37 cellular contexts compared by ENCODE assay signal in genomic region chr7:1483079-1483478, GRCh38. TPM values are rescaled to one million over a fixed set of nuclear protein-coding genes. Genes with fewer than 3 reads are reported as not detected.
DNase-seq lines count a peak whose midpoint lies in the region; ATAC-seq, FAIRE-seq and TF ChIP-seq lines count a peak whose summit lies in the region.
"Had no signal": no experiment of that assay in that cellular context is flagged by ENCODE, and none has a peak within 500 bp of the region (broad histone marks: within the 10 kb centered on the region; RNA-seq: fewer than 3 reads in every experiment).

No MANE protein-coding gene starts in this region.

- H3K4me1 Mint-ChIP-seq in activated T-cell treated with anti-CD3 and anti-CD28 coated beads, Interleukin-2, amount 50 U/mL, for 4 hours (ENCODE audit: low read depth) = no peaks in the 10 kb centered on the region
- H3K4me1 Mint-ChIP-seq: B cell; CD14-positive monocyte; CD4-positive, CD25-positive, alpha-beta regulatory T cell; CD8-positive, alpha-beta memory T cell had no signal

- H3K9me2 ChIP-seq in SK-N-SH = no peaks in the 10 kb centered on the region

- H3K79me2 ChIP-seq in SK-N-SH (ENCODE audit: insufficient read depth) = no peaks in the 10 kb centered on the region
- no peaks in the 10 kb centered on the region for H3K79me2 ChIP-seq in H1 (ENCODE audit: control insufficient read depth in 1 of 2, insufficient read depth in 2 of 2, low read length in 2 of 2)

- H3K4me3 ChIP-seq in SK-N-SH (ENCODE audit: low read depth in 2 of 2, low read length in 1 of 2) (no peak overlapping the region), H1 (ENCODE audit: extremely low read depth in 1 of 4, insufficient read depth in 2 of 4, low read depth in 3 of 4, low read length in 4 of 4) (no peak overlapping the region), neuronal stem cell (ENCODE audit: low read length in 2 of 2) (no peak overlapping the region)
- H3K4me3 ChIP-seq: A549; BLaER1; BLaER1 treated with 17β-estradiol and CSF1 and Interleukin-3, amounts not matched to agents 10 nM and 100 nM had no signal

- H3K4me3 Mint-ChIP-seq in activated T-cell treated with anti-CD3 and anti-CD28 coated beads, Interleukin-2, amount 50 U/mL, for 4 hours = no peak overlapping the region
- H3K4me3 Mint-ChIP-seq: B cell; CD14-positive monocyte; CD4-positive, alpha-beta memory T cell; CD4-positive, alpha-beta T cell; CD4-positive, CD25-positive, alpha-beta regulatory T cell; CD8-positive, alpha-beta memory T cell; CD8-positive, alpha-beta T cell had no signal

- H2BK5ac ChIP-seq in H1 (ENCODE audit: low read depth, low read length) (no peak overlapping the region), neuronal stem cell (ENCODE audit: low read length) (peak overlapping the region; percentile 29)

- FAIRE-seq in H1 (lab: Jason Lieb, UNC) (no peak), urothelium cell line (lab: Jason Lieb, UNC) (peak; percentile 30)
- FAIRE-seq: A204.1, A549, D721Med had no signal

- H2AFZ ChIP-seq in SK-N-SH (ENCODE audit: low read depth) = no peak overlapping the region
- H2AFZ ChIP-seq in H1 (ENCODE audit: low read length) = no peak overlapping the region
- H2AFZ ChIP-seq in neuronal stem cell (ENCODE audit: low read length) = no peak overlapping the region

- no peaks in the 10 kb centered on the region; the same call in 1 of the 2 replicates for H3K79me1 ChIP-seq in H1 (ENCODE audit: low read depth, low read length)
- H3K79me1 ChIP-seq in neuronal stem cell (ENCODE audit: low read depth, low read length) = peaks cover 6% of the 10 kb centered on the region

- no peak for TF ChIP-seq POLR2A in H1 (IDR thresholded peaks at IDR 0.05; ENCODE audit: control extremely low read depth in 1 of 2, low read depth in 2 of 2, low read length in 2 of 2)

- H3K9me3 Mint-ChIP-seq in activated T-cell treated with anti-CD3 and anti-CD28 coated beads, Interleukin-2, amount 50 U/mL, for 4 hours = no peaks in the 10 kb centered on the region
- H3K9me3 Mint-ChIP-seq: CD4-positive, alpha-beta memory T cell; CD4-positive, alpha-beta T cell; CD4-positive, CD25-positive, alpha-beta regulatory T cell; CD8-positive, alpha-beta memory T cell; CD8-positive, alpha-beta T cell had no signal

- H2BK12ac ChIP-seq in H1 (ENCODE audit: low read depth, low read length) = no peak overlapping the region
- no peak overlapping the region for H2BK12ac ChIP-seq in neuronal stem cell (ENCODE audit: low read length)

- H3K27ac ChIP-seq in SK-N-SH (ENCODE audit: low read depth in 2 of 2, low read length in 1 of 2) (no peak overlapping the region), H1 (ENCODE audit: low read depth, low read length) (no peak overlapping the region), neuronal stem cell (replicated peaks; ENCODE audit: low read length) (no peak overlapping the region)
- H3K27ac ChIP-seq: 22Rv1; A549; BLaER1; BLaER1 treated with 17β-estradiol and CSF1 and Interleukin-3, amounts not matched to agents 10 nM and 100 nM; C4-2B had no signal

- WGBS in SK-N-SH (ENCODE audit: low lambda C conversion rate) = 88% methylated on average over 17 of the region's 22 CpGs
- 80% methylated on average over 19 of the region's 22 CpGs; no CpG with 5 or more reads in 1 of the 2 experiments for WGBS in H1 (ENCODE audit: extremely low coverage in 1 of 2, insufficient coverage in 1 of 2, insufficient read length in 1 of 2, insufficient replicate concordance in 2 of 2, low coverage in 1 of 2, low lambda C conversion rate in 2 of 2, missing lambda C conversion rate in 1 of 2), 2 experiments
- no CpG with 5 or more reads among the region's 22 CpGs for WGBS in neuronal stem cell (ENCODE audit: extremely low coverage in 2 of 2, insufficient read length in 2 of 2, insufficient replicate concordance in 1 of 2), 2 donors

- H3K14ac ChIP-seq in H1 (ENCODE audit: insufficient read length) (no peak overlapping the region), neuronal stem cell (ENCODE audit: low read length) (no peak overlapping the region)

- CTCF ChIA-PET in SK-N-SH (lab: Yijun Ruan, JAX) (interaction anchor here (0.8 to 3.2 kb wide), 2 partner anchors 9 to 10 kb away, joined by 3 to 22 read pairs; no protein-coding TSS in a partner anchor), H1 (lab: Charles Lee; ENCODE audit: partially characterized antibody) (interaction anchor here (0.7 to 2.3 kb wide), 2 partner anchors 9 to 21 kb away, joined by 3 to 13 read pairs; no protein-coding TSS in a partner anchor)

- no peak overlapping the region for H3K56ac ChIP-seq in H1 (replicated peaks; ENCODE audit: insufficient read length, low read depth, low read length)

- POLR2A ChIA-PET in SK-N-SH (lab: Yijun Ruan, JAX) = no interaction called here
- POLR2A ChIA-PET in H1 (lab: Charles Lee; ENCODE audit: partially characterized antibody) = interaction anchor here (1.0 to 1.6 kb wide), 3 partner anchors 9 to 15 kb away, joined by 3 to 4 read pairs (median 3); no protein-coding TSS in a partner anchor

- H4K91ac ChIP-seq in H1 (replicated peaks; ENCODE audit: insufficient read length, low read length) = no peak overlapping the region
- H4K91ac ChIP-seq in neuronal stem cell (ENCODE audit: low read depth, low read length, poor library complexity) = no peak overlapping the region

- no peaks in the 10 kb centered on the region for H3K23me2 ChIP-seq in H1 (ENCODE audit: low read depth, low read length)

- no peaks in the 10 kb centered on the region for H3F3A ChIP-seq in SK-N-SH (replicated peaks; ENCODE audit: insufficient read depth)

- H4K8ac ChIP-seq in H1 (ENCODE audit: extremely low read depth, insufficient read depth, low read length) = no peak overlapping the region
- no peak overlapping the region for H4K8ac ChIP-seq in neuronal stem cell (ENCODE audit: low read depth, low read length)

- H3K18ac ChIP-seq in H1 (ENCODE audit: extremely low read depth, low read length) (no peak overlapping the region), neuronal stem cell (ENCODE audit: low read length) (no peak overlapping the region)

- no peak overlapping the region for H2BK20ac ChIP-seq in H1 (ENCODE audit: low read length)

- H3K27me3 ChIP-seq in SK-N-SH (ENCODE audit: insufficient read depth) (no peaks in the 10 kb centered on the region), H1 (replicated peaks in 1 of 4; ENCODE audit: control insufficient read depth in 3 of 4, extremely low read depth in 1 of 4, insufficient read depth in 3 of 4, low read length in 3 of 4) (no peaks in the 10 kb centered on the region), neuronal stem cell (ENCODE audit: control insufficient read depth in 3 of 3, insufficient read depth in 3 of 3, low read depth in 1 of 3, low read length in 3 of 3) (no peaks in the 10 kb centered on the region)
- H3K27me3 ChIP-seq: BE2C; BLaER1; BLaER1 treated with 17β-estradiol and CSF1 and Interleukin-3, amounts not matched to agents 10 nM and 100 nM had no signal

- TF ChIP-seq EP300 in SK-N-SH (IDR thresholded peaks at IDR 0.05; ENCODE audit: borderline replicate concordance in 1 of 2, low read depth in 1 of 2, low read length in 1 of 2) = no peak
- no peak for TF ChIP-seq EP300 in H1 (IDR thresholded peaks at IDR 0.05; ENCODE audit: borderline replicate concordance in 1 of 2, low read depth in 2 of 2, low read length in 2 of 2)

- H2BK15ac ChIP-seq in H1 (ENCODE audit: low read length) (no peak overlapping the region), neuronal stem cell (ENCODE audit: low read length) (no peak overlapping the region)

- H3K4me2 ChIP-seq in SK-N-SH = no peak overlapping the region
- no peak overlapping the region for H3K4me2 ChIP-seq in H1 (ENCODE audit: insufficient read depth in 1 of 2, low read depth in 2 of 2, low read length in 2 of 2)
- H3K4me2 ChIP-seq in neuronal stem cell (ENCODE audit: insufficient read depth, low read length, poor library complexity, severe bottlenecking) = no peak overlapping the region
- H3K4me2 ChIP-seq: A549; BLaER1; BLaER1 treated with 17β-estradiol and CSF1 and Interleukin-3, amounts not matched to agents 10 nM and 100 nM had no signal

- no peak overlapping the region for H2BK120ac ChIP-seq in H1 (replicated peaks; ENCODE audit: low read depth, low read length)
- no peak overlapping the region for H2BK120ac ChIP-seq in neuronal stem cell (ENCODE audit: low read depth, low read length)

- H4K5ac ChIP-seq in H1 (ENCODE audit: insufficient read length, low read depth, low read length) = no peak overlapping the region

- peaks cover 8% of the 10 kb centered on the region for H3K36me3 Mint-ChIP-seq in activated T-cell treated with anti-CD3 and anti-CD28 coated beads, Interleukin-2, amount 50 U/mL, for 4 hours (ENCODE audit: insufficient read depth)

- H2AK5ac ChIP-seq in H1 (ENCODE audit: low read depth, low read length) = no peak overlapping the region
- H2AK5ac ChIP-seq in neuronal stem cell (ENCODE audit: low read depth, low read length) = no peak overlapping the region

- H3K4me1 ChIP-seq in SK-N-SH (ENCODE audit: control insufficient read depth in 1 of 2, insufficient read depth in 2 of 2, low read depth in 1 of 2, low read length in 1 of 2) (no peaks in the 10 kb centered on the region), H1 (replicated peaks in 1 of 4; ENCODE audit: control insufficient read depth in 3 of 4, insufficient read depth in 4 of 4, low read length in 3 of 4) (no peaks in the 10 kb centered on the region), neuronal stem cell (ENCODE audit: control insufficient read depth in 2 of 2, insufficient read depth in 1 of 2, low read depth in 1 of 2, low read length in 2 of 2) (no peaks in the 10 kb centered on the region)
- H3K4me1 ChIP-seq: A549; BE2C; BLaER1; BLaER1 treated with 17β-estradiol and CSF1 and Interleukin-3, amounts not matched to agents 10 nM and 100 nM; Caco-2 had no signal

- H3K27me3 Mint-ChIP-seq in activated T-cell treated with anti-CD3 and anti-CD28 coated beads, Interleukin-2, amount 50 U/mL, for 4 hours (ENCODE audit: low read depth) = no peaks in the 10 kb centered on the region
- H3K27me3 Mint-ChIP-seq: B cell; CD4-positive, alpha-beta memory T cell; CD4-positive, alpha-beta T cell; CD4-positive, CD25-positive, alpha-beta regulatory T cell; CD8-positive, alpha-beta memory T cell had no signal

- H4K20me1 ChIP-seq in SK-N-SH (ENCODE audit: insufficient read depth) (no peaks in the 10 kb centered on the region), H1 (replicated peaks in 1 of 2; ENCODE audit: control insufficient read depth in 1 of 2, insufficient read depth in 2 of 2, low read length in 2 of 2) (peaks cover 0 to 12% of the 10 kb centered on the region in 2 experiments)

- DNase-seq in SK-N-SH = peak; percentile 54
- DNase-seq in H1 (ENCODE audit: low read depth in 1 of 2, low spot score in 2 of 2) = no peak
- no peak for DNase-seq in neuronal stem cell (ENCODE audit: low spot score)
- no peak for DNase-seq in urothelium cell line (ENCODE audit: low spot score)
- DNase-seq in NCI-H1417 treated with DMSO at 0.1 percent for 48 hours (lab: John Stamatoyannopoulos, UW) = no peak
- no peak for DNase-seq in activated T-cell treated with anti-CD3 and anti-CD28 coated beads, Interleukin-2, amount 50 U/mL, for 4 hours
- no peak for DNase-seq in GM03348 (ENCODE audit: low spot score)
- DNase-seq: 8988T; ACHN; AML-193; BE2C; C1 segment of cervical spinal cord; Caco-2; Calu3; CD4-positive, alpha-beta memory T cell; CD4-positive, alpha-beta T cell; CD4-positive, CD25-positive, alpha-beta regulatory T cell; CD8-positive, alpha-beta memory T cell; CD8-positive, alpha-beta T cell; COR-L47; DMS 273 treated with DMSO at 0.1 percent for 48 hours; DMS153; DMS53; DMS79; DMS79 treated with DMSO at 0.1 percent for 48 hours; DND-41; EL had no signal

- no peaks in the 10 kb centered on the region for H3K9me3 ChIP-seq in SK-N-SH
- no peaks in the 10 kb centered on the region for H3K9me3 ChIP-seq in H1 (ENCODE audit: insufficient read depth in 2 of 2, low read depth in 1 of 2, low read length in 1 of 2)
- no peaks in the 10 kb centered on the region for H3K9me3 ChIP-seq in neuronal stem cell (replicated peaks in 1 of 2; ENCODE audit: control insufficient read depth in 2 of 2, insufficient read depth in 1 of 2, low read depth in 1 of 2, low read length in 2 of 2)
- H3K9me3 ChIP-seq: A549; BE2C; BLaER1; BLaER1 treated with 17β-estradiol and CSF1 and Interleukin-3, amounts not matched to agents 10 nM and 100 nM; Caco-2 had no signal

- H3K4ac ChIP-seq in H1 (replicated peaks; ENCODE audit: insufficient read length, low read depth, low read length) = no peak overlapping the region
- H3K4ac ChIP-seq in neuronal stem cell (ENCODE audit: low read length) = no peak overlapping the region

- ATAC-seq in SK-N-SH treated with all-trans-retinoic acid at 6 μM for 48 hours = no peak
- ATAC-seq in activated T-cell treated with anti-CD3 and anti-CD28 coated beads, Interleukin-2, amount 50 U/mL, for 4 hours = no peak
- ATAC-seq: A549; CD8-positive, alpha-beta T cell had no signal

- no peak overlapping the region for H3K23ac ChIP-seq in H1 (ENCODE audit: insufficient read length)
- no peak overlapping the region for H3K23ac ChIP-seq in neuronal stem cell (ENCODE audit: low read depth, low read length, poor library complexity)

- peaks cover 44 to 87% of the 10 kb centered on the region in 2 experiments for H3K36me3 ChIP-seq in SK-N-SH (replicated peaks in 1 of 2; ENCODE audit: control insufficient read depth in 1 of 2, insufficient read depth in 2 of 2, low read length in 1 of 2)
- H3K36me3 ChIP-seq in H1 (ENCODE audit: control insufficient read depth in 2 of 4, insufficient read depth in 4 of 4, low read length in 3 of 4) = peaks cover 20 to 74% (median 47%) of the 10 kb centered on the region in 4 experiments; a peak in 6 of 8 replicates
- H3K36me3 ChIP-seq in neuronal stem cell (replicated peaks in 1 of 2; ENCODE audit: control insufficient read depth in 2 of 2, insufficient read depth in 2 of 2, low read length in 2 of 2) = peaks cover 48 to 93% of the 10 kb centered on the region in 2 donors

- TF ChIP-seq CTCF in SK-N-SH (IDR thresholded peaks at IDR 0.05) (no peak), H1 (IDR thresholded peaks at IDR 0.05; ENCODE audit: control extremely low read depth in 1 of 3, insufficient read depth in 1 of 3, low read depth in 1 of 3, low read length in 3 of 3) (no peak)

- TF ChIP-seq RAD21 in SK-N-SH (IDR thresholded peaks at IDR 0.05; ENCODE audit: low read length) = no peak
- TF ChIP-seq RAD21 in H1 (IDR thresholded peaks at IDR 0.05 in 1 of 2, conservative IDR thresholded peaks at IDR 0.05 in 1 of 2; ENCODE audit: low read depth in 2 of 2, low read length in 2 of 2) = no peak

- H3K9ac ChIP-seq in SK-N-SH (no peak overlapping the region), H1 (replicated peaks in 1 of 4; ENCODE audit: extremely low read depth in 1 of 4, low read depth in 3 of 4, low read length in 3 of 4) (no peak overlapping the region), neuronal stem cell (ENCODE audit: low read depth, low read length, poor library complexity) (no peak overlapping the region)
- H3K9ac ChIP-seq: BLaER1; BLaER1 treated with 17β-estradiol and CSF1 and Interleukin-3, amounts not matched to agents 10 nM and 100 nM had no signal

RNA-seq across cellular contexts. Expression of gene INTS1, which starts 21.1 kb away (rescaled TPM):
- polyA plus RNA-seq in SK-N-SH (2012; rRNA removed) (35.7 and 48.1 TPM in 2 replicates), H1 (2011; rRNA removed) (76.9 and 115 TPM in 2 replicates)
- polyA plus RNA-seq in SK-N-SH (2012; cell fraction: cytosol; rRNA removed) = 12.0 and 22.3 TPM in 2 replicates
- 148 and 184 TPM in 2 replicates for polyA plus RNA-seq in SK-N-SH (2012; cell fraction: nucleus; rRNA removed)
- total RNA-seq in H1 (2021; fragmentation: NEBNext Ultra II Directional; extraction: Animal tissue kit (Norgen Biotek cat#: 25700)) = 104 and 116 TPM in 2 replicates
- 49.6 TPM for polyA plus RNA-seq in H1 (2011; cell fraction: cytosol; rRNA removed)
- 250 TPM for polyA plus RNA-seq in H1 (2011; cell fraction: nucleus; rRNA removed)
- 41.9 to 92.6 TPM (median 87.4 TPM) in 4 replicates for polyA plus RNA-seq in H1 (2012, experiment 1 of 2)
- 126 TPM for polyA plus RNA-seq in H1 (2012, experiment 2 of 2)
- 56.2 TPM for polyA plus RNA-seq in H1 (2013, experiment 1 of 2)
- 50.8 TPM for polyA plus RNA-seq in H1 (2013, experiment 2 of 2)
- polyA minus RNA-seq in H1 (2011; rRNA and poly(A)+ RNA removed) = 37.2 and 46.1 TPM in 2 replicates
- polyA minus RNA-seq in H1 (2011; cell fraction: cytosol; rRNA and poly(A)+ RNA removed) = 61.9 TPM
- 96.2 TPM for polyA minus RNA-seq in H1 (2011; cell fraction: nucleus; rRNA and poly(A)+ RNA removed)
- polyA plus RNA-seq in neuronal stem cell (2013, experiment 1 of 2) = 25.3 TPM
- polyA plus RNA-seq in neuronal stem cell (2013, experiment 2 of 2) = 24.4 TPM
- 100 to 1,000 TPM; 110 to 126 (median 119) TPM for total RNA-seq in activated T-cell treated with anti-CD3 and anti-CD28 coated beads, Interleukin-2, amount 50 U/mL, for 4 hours

RNA-seq across cellular contexts. Expression of gene MICALL2, which starts 23.8 kb away (rescaled TPM):
- polyA plus RNA-seq in SK-N-SH (2012; rRNA removed) (38.8 and 41.2 TPM in 2 replicates), H1 (2011; rRNA removed) (5.3 and 7.4 TPM in 2 replicates)
- 6.9 and 10.4 TPM in 2 replicates for polyA plus RNA-seq in SK-N-SH (2012; cell fraction: cytosol; rRNA removed)
- 329 and 401 TPM in 2 replicates for polyA plus RNA-seq in SK-N-SH (2012; cell fraction: nucleus; rRNA removed)
- total RNA-seq in H1 (2021; fragmentation: NEBNext Ultra II Directional; extraction: Animal tissue kit (Norgen Biotek cat#: 25700)) = 7.7 and 8.5 TPM in 2 replicates
- polyA plus RNA-seq in H1 (2011; cell fraction: cytosol; rRNA removed) = 7.2 TPM
- polyA plus RNA-seq in H1 (2011; cell fraction: nucleus; rRNA removed) = 64.5 TPM
- polyA plus RNA-seq in H1 (2012, experiment 1 of 2) = 4.7 to 12.0 TPM (median 11.0 TPM) in 4 replicates
- polyA plus RNA-seq in H1 (2012, experiment 2 of 2) = 4.4 TPM
- 8.1 TPM for polyA plus RNA-seq in H1 (2013, experiment 1 of 2)
- 6.8 TPM for polyA plus RNA-seq in H1 (2013, experiment 2 of 2)
- 8.8 and 9.6 TPM in 2 replicates for polyA minus RNA-seq in H1 (2011; rRNA and poly(A)+ RNA removed)
- 5.7 TPM for polyA minus RNA-seq in H1 (2011; cell fraction: cytosol; rRNA and poly(A)+ RNA removed)
- polyA minus RNA-seq in H1 (2011; cell fraction: nucleus; rRNA and poly(A)+ RNA removed) = 14.6 TPM
- 9.4 TPM for polyA plus RNA-seq in neuronal stem cell (2013, experiment 1 of 2)
- polyA plus RNA-seq in neuronal stem cell (2013, experiment 2 of 2) = 10.1 TPM
- 1 to 10 TPM; 1.3 to 2.7 (median 1.4) TPM for total RNA-seq in activated T-cell treated with anti-CD3 and anti-CD28 coated beads, Interleukin-2, amount 50 U/mL, for 4 hours

RNA-seq across cellular contexts. Expression of gene MAFK, which starts 47.4 kb away (rescaled TPM):
- polyA plus RNA-seq in SK-N-SH (2012; rRNA removed) (33.0 and 33.2 TPM in 2 replicates), H1 (2011; rRNA removed) (5.5 and 6.9 TPM in 2 replicates)
- 8.3 and 12.2 TPM in 2 replicates for polyA plus RNA-seq in SK-N-SH (2012; cell fraction: cytosol; rRNA removed)
- polyA plus RNA-seq in SK-N-SH (2012; cell fraction: nucleus; rRNA removed) = 240 and 252 TPM in 2 replicates
- total RNA-seq in H1 (2021; fragmentation: NEBNext Ultra II Directional; extraction: Animal tissue kit (Norgen Biotek cat#: 25700)) = 16.8 and 17.3 TPM in 2 replicates
- polyA plus RNA-seq in H1 (2011; cell fraction: cytosol; rRNA removed) = 7.6 TPM
- 27.0 TPM for polyA plus RNA-seq in H1 (2011; cell fraction: nucleus; rRNA removed)
- polyA plus RNA-seq in H1 (2012, experiment 1 of 2) = 9.8 to 15.5 TPM (median 13.5 TPM) in 4 replicates
- polyA plus RNA-seq in H1 (2012, experiment 2 of 2) = 8.5 TPM
- polyA plus RNA-seq in H1 (2013, experiment 1 of 2) = 7.6 TPM
- 7.8 TPM for polyA plus RNA-seq in H1 (2013, experiment 2 of 2)
- 2.3 and 2.4 TPM in 2 replicates for polyA minus RNA-seq in H1 (2011; rRNA and poly(A)+ RNA removed)
- 8.1 TPM for polyA minus RNA-seq in H1 (2011; cell fraction: cytosol; rRNA and poly(A)+ RNA removed)
- polyA minus RNA-seq in H1 (2011; cell fraction: nucleus; rRNA and poly(A)+ RNA removed) = 7.7 TPM
- polyA plus RNA-seq in neuronal stem cell (2013, experiment 1 of 2) = 4.4 TPM
- 4.1 TPM for polyA plus RNA-seq in neuronal stem cell (2013, experiment 2 of 2)
- total RNA-seq in activated T-cell treated with anti-CD3 and anti-CD28 coated beads, Interleukin-2, amount 50 U/mL, for 4 hours = 10 to 100 TPM; 77.6 to 79.5 (median 78.2) TPM

Comparison
In these comparisons a context has a peak if more than half of its experiments do, and no peak if none do; other contexts are left out.
1. Of the 17 proteins assayed by ChIP-seq in both H1 and SK-N-SH: peak only in H1: POLR2AphosphoS5; only in SK-N-SH: none; in both: none; in neither: 16.